ENCODE assay signal across 18 cellular contexts in genomic region chr4:98802673-98803286, GRCh38.
"Had no signal": no experiment of that assay in that cellular context is flagged by ENCODE, and none has a peak within 500 bp of the region (broad histone marks: within the 10 kb centered on the region; RNA-seq: fewer than 3 reads in every experiment).

No MANE protein-coding gene starts in this region.

- ATAC-seq: left colon, mucosa of descending colon, natural killer cell had no signal

- H3K27ac ChIP-seq: ascending aorta, right atrium auricular region, tibial artery, uterus had no signal

- DNase-seq: activated CD4-positive, alpha-beta T cell treated with anti-CD3 and anti-CD28 coated beads, Interleukin-2, amount 50 U/mL, for 1 hour; activated CD4-positive, CD25-positive, alpha-beta regulatory T cell; activated gamma-delta T cell; activated T-cell treated with anti-CD3 and anti-CD28 coated beads, Interleukin-2, amount 50 U/mL, for 24 hours; central memory CD4-positive, alpha-beta T cell; cortex of kidney; effector memory CD4-positive, alpha-beta T cell; glutamatergic neuron; left colon; mammary epithelial cell; mucosa of descending colon; natural killer cell; small intestine; T-helper 2 cell; tibial artery; uterus had no signal

- H3K4me1 ChIP-seq: ascending aorta, tibial artery, uterus had no signal

- H3K36me3 ChIP-seq: ascending aorta, right atrium auricular region, tibial artery, uterus had no signal

- H3K9me3 ChIP-seq: ascending aorta, mucosa of descending colon, right atrium auricular region, tibial artery, uterus had no signal

- H3K27me3 ChIP-seq: ascending aorta, right atrium auricular region, tibial artery, uterus had no signal

- H3K4me3 ChIP-seq: ascending aorta, mucosa of descending colon, right atrium auricular region, tibial artery, uterus had no signal
